Comparison of ENCODE assay signal across 8 cellular contexts in the genomic region with DNA sequence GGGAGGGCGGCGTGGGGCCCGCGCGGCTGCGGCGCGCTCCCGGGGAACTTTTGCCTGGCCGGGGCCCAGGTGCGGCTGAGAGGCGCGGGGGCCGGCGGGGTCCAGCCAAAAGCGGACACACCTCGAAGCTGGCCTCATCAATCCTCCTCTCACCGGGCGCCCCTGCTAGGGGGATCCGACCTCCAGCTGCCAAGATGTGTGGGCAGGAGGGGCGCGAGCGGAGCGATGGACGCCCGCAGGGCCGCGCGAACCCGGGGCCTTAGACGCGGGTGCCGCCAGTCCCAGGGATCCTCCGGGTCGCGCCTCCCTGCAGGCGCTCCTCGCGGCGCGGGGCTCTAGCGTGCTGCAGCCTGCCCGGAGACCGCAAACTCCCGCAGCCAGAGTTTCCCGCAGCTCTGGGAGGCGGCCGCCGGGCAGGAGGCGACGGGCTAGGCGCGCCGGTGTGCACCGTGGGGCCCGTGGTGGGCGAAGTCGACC. TPM values are rescaled to one million over a fixed set of nuclear protein-coding genes. Genes with fewer than 3 reads are reported as not detected.
DNase-seq lines count a peak whose midpoint lies in the region; ATAC-seq, FAIRE-seq and TF ChIP-seq lines count a peak whose summit lies in the region.

No MANE protein-coding gene starts in this region.

- H3K23ac ChIP-seq in H1 (ENCODE audit: insufficient read length), result no peak overlapping the region

- H3K18ac ChIP-seq in H1 (ENCODE audit: extremely low read depth, low read length), result no peak overlapping the region

- H3K79me2 ChIP-seq in OCI-LY7 (ENCODE audit: insufficient read depth, low read depth, low read length) (no peaks in the 10 kb centered on the region), H1 (ENCODE audit: control insufficient read depth in 1 of 2, insufficient read depth in 2 of 2, low read length in 2 of 2) (peaks cover 3 to 38% of the 10 kb centered on the region in 2 experiments; a peak in 3 of 4 replicates)

- CTCF ChIA-PET in OCI-LY7 (lab: Charles Lee; ENCODE audit: unreplicated experiment) (no interaction called here), H1 (lab: Charles Lee; ENCODE audit: partially characterized antibody) (interaction anchor here (0.8 to 1.4 kb wide), 6 partner anchors 9 to 877 kb away, joined by 3 to 5 read pairs (median 3); no protein-coding TSS in a partner anchor)

- H4K5ac ChIP-seq in H1 (ENCODE audit: insufficient read length, low read depth, low read length), result no peak overlapping the region

- H2AFZ ChIP-seq in OCI-LY7 (ENCODE audit: low read length) (no peak overlapping the region), H1 (ENCODE audit: low read length) (no peak overlapping the region)

- no peak overlapping the region; the same call in 1 of the 2 replicates for H4K8ac ChIP-seq in H1 (ENCODE audit: extremely low read depth, insufficient read depth, low read length)

- no peaks in the 10 kb centered on the region for H3K36me3 ChIP-seq in OCI-LY7 (ENCODE audit: insufficient read depth, low read length)
- H3K36me3 ChIP-seq in H1 (ENCODE audit: control insufficient read depth in 2 of 4, insufficient read depth in 4 of 4, low read length in 3 of 4), result no peaks in the 10 kb centered on the region; a peak in 1 of 8 replicates
- H3K36me3 ChIP-seq in prostate gland, result no peaks in the 10 kb centered on the region
- H3K36me3 ChIP-seq in adrenal gland (replicated peaks in 1 of 2), result no peaks in the 10 kb centered on the region

- H3K9me3 ChIP-seq in OCI-LY7 (ENCODE audit: low read length) (no peaks in the 10 kb centered on the region), H1 (ENCODE audit: insufficient read depth in 2 of 2, low read depth in 1 of 2, low read length in 1 of 2) (no peaks in the 10 kb centered on the region; a peak in 1 of 4 replicates), prostate gland (no peaks in the 10 kb centered on the region), adrenal gland (replicated peaks in 1 of 3) (no peaks in the 10 kb centered on the region)

- TF ChIP-seq RAD21 in H1 (IDR thresholded peaks at IDR 0.05 in 1 of 2, conservative IDR thresholded peaks at IDR 0.05 in 1 of 2; ENCODE audit: low read depth in 2 of 2, low read length in 2 of 2), result no peak

- TF ChIP-seq CTCF in GM12875 (IDR thresholded peaks at IDR 0.05; ENCODE audit: borderline replicate concordance, insufficient read depth, low read depth, low read length), result no peak
- TF ChIP-seq CTCF in OCI-LY7 (conservative IDR thresholded peaks at IDR 0.05; ENCODE audit: low read length), result no peak
- TF ChIP-seq CTCF in H1 (IDR thresholded peaks at IDR 0.05; ENCODE audit: control extremely low read depth in 1 of 3, insufficient read depth in 1 of 3, low read depth in 1 of 3, low read length in 3 of 3), result no peak
- no peak for TF ChIP-seq CTCF in prostate gland (IDR thresholded peaks at IDR 0.05)
- no peak for TF ChIP-seq CTCF in adrenal gland (IDR thresholded peaks at IDR 0.05)

- no peak overlapping the region for H3K56ac ChIP-seq in H1 (replicated peaks; ENCODE audit: insufficient read length, low read depth, low read length)

- H3K27ac ChIP-seq in OCI-LY7 (ENCODE audit: low read depth, low read length, poor library complexity, severe bottlenecking) (no peak overlapping the region), H1 (ENCODE audit: low read depth, low read length) (no peak overlapping the region), prostate gland (peak overlapping the region; percentile 75 to 78), adrenal gland (peak overlapping the region in 1 of 5 donors; percentile 64)

- no peak overlapping the region for H2AK5ac ChIP-seq in H1 (ENCODE audit: low read depth, low read length)

- H2BK15ac ChIP-seq in H1 (ENCODE audit: low read length), result no peak overlapping the region

- no peak overlapping the region for H4K91ac ChIP-seq in H1 (replicated peaks; ENCODE audit: insufficient read length, low read length)

- no peak overlapping the region for H3K14ac ChIP-seq in H1 (ENCODE audit: insufficient read length)

- POLR2A ChIA-PET in OCI-LY7 (lab: Charles Lee) (no interaction called here), H1 (lab: Charles Lee; ENCODE audit: partially characterized antibody) (interaction anchor here (0.8 to 2.7 kb wide), 4 partner anchors 9 to 82 kb away, joined by 3 to 16 read pairs (median 3); no protein-coding TSS in a partner anchor)

- H3K27me3 ChIP-seq in H1 (replicated peaks in 1 of 4; ENCODE audit: control insufficient read depth in 3 of 4, extremely low read depth in 1 of 4, insufficient read depth in 3 of 4, low read length in 3 of 4) (peaks cover 0 to 25% (median 17%) of the 10 kb centered on the region in 4 experiments; a peak in 6 of 7 replicates), prostate gland (replicated peaks; ENCODE audit: insufficient read depth) (no peaks in the 10 kb centered on the region), adrenal gland (peaks cover 34% of the 10 kb centered on the region)

- H2BK120ac ChIP-seq in H1 (replicated peaks; ENCODE audit: low read depth, low read length), result no peak overlapping the region

- H3K9me2 ChIP-seq in OCI-LY7 (ENCODE audit: insufficient read depth, low read length), result no peaks in the 10 kb centered on the region

- no peak overlapping the region; a peak in 1 of 7 replicates for H3K9ac ChIP-seq in H1 (replicated peaks in 1 of 4; ENCODE audit: extremely low read depth in 1 of 4, low read depth in 3 of 4, low read length in 3 of 4)

- TF ChIP-seq EP300 in H1 (IDR thresholded peaks at IDR 0.05; ENCODE audit: borderline replicate concordance in 1 of 2, low read depth in 2 of 2, low read length in 2 of 2), result no peak

- intact Hi-C loops in OCI-LY7 (cut with micrococcal nuclease; ENCODE audit: unreplicated experiment) (no loop called here), prostate gland (cut with DNase I) (loop anchor here (5.0 to 10.0 kb wide), 2 partner anchors 91 to 169 kb away; no protein-coding TSS in a partner anchor), adrenal gland (cut with DNase I) (no loop called here)

- peak overlapping the region; percentile 26 for H3K4me3 ChIP-seq in GM12875 (ENCODE audit: low read depth, low read length)
- peak overlapping the region; percentile 65 for H3K4me3 ChIP-seq in OCI-LY7 (ENCODE audit: low read depth, low read length, poor library complexity, severe bottlenecking)
- peak overlapping the region; percentile 47 to 88 (median 64) for H3K4me3 ChIP-seq in H1 (ENCODE audit: extremely low read depth in 1 of 4, insufficient read depth in 2 of 4, low read depth in 3 of 4, low read length in 4 of 4)
- peak overlapping the region; percentile 48 to 50 for H3K4me3 ChIP-seq in prostate gland
- peak overlapping the region in 1 of 4 donors; percentile 56 for H3K4me3 ChIP-seq in adrenal gland

- no peak for FAIRE-seq in H1 (lab: Jason Lieb, UNC)

- H3K23me2 ChIP-seq in H1 (ENCODE audit: low read depth, low read length), result peaks cover 11% of the 10 kb centered on the region

- peaks cover 17% of the 10 kb centered on the region; the same call in 1 of the 2 replicates for H3K79me1 ChIP-seq in H1 (ENCODE audit: low read depth, low read length)

- ATAC-seq in GM18867 (IDR thresholded peaks at IDR 0.05; ENCODE audit: unreplicated experiment) (no peak), HG03439 (IDR thresholded peaks at IDR 0.05; ENCODE audit: unreplicated experiment) (no peak), HG03520 (IDR thresholded peaks at IDR 0.05; ENCODE audit: unreplicated experiment) (no peak)

- WGBS in H1 (ENCODE audit: extremely low coverage in 1 of 2, insufficient coverage in 1 of 2, insufficient read length in 1 of 2, insufficient replicate concordance in 2 of 2, low coverage in 1 of 2, low lambda C conversion rate in 2 of 2, missing lambda C conversion rate in 1 of 2), 2 experiments, result 3% methylated on average over 11 of the region's 58 CpGs; no CpG with 5 or more reads in 1 of the 2 experiments
- 0% methylated on average over 6 of the region's 58 CpGs for WGBS in prostate gland
- WGBS in adrenal gland, 4 donors, result 0 to 1% methylated on average over 56 of the region's 58 CpGs; no CpG with 5 or more reads in 2 of the 4 donors

- DNase-seq in OCI-LY7 (ENCODE audit: low spot score) (no peak), H1 (ENCODE audit: low read depth in 1 of 2, low spot score in 2 of 2) (no peak), prostate gland (ENCODE audit: low spot score) (no peak), adrenal gland (no peak)

- no peak overlapping the region for H3K4ac ChIP-seq in H1 (replicated peaks; ENCODE audit: insufficient read length, low read depth, low read length)

- no TSS peak for BruUV-seq in OCI-LY7 (replicated peaks; lab: Mats Ljungman, UMichigan)

- H4K20me1 ChIP-seq in OCI-LY7 (ENCODE audit: insufficient read depth, low read length) (no peaks in the 10 kb centered on the region), H1 (replicated peaks in 1 of 2; ENCODE audit: control insufficient read depth in 1 of 2, insufficient read depth in 2 of 2, low read length in 2 of 2) (peaks cover 21 to 32% of the 10 kb centered on the region in 2 experiments)

- no peak overlapping the region for H2BK20ac ChIP-seq in H1 (ENCODE audit: low read length)

- H3K4me2 ChIP-seq in OCI-LY7 (ENCODE audit: low read length) (peak overlapping the region; percentile 44), H1 (ENCODE audit: insufficient read depth in 1 of 2, low read depth in 2 of 2, low read length in 2 of 2) (peak overlapping the region; percentile 77 to 98)

- H3K4me1 ChIP-seq in OCI-LY7 (ENCODE audit: insufficient read depth, low read length, poor library complexity, severe bottlenecking), result no peaks in the 10 kb centered on the region
- peaks cover 12 to 45% (median 30%) of the 10 kb centered on the region in 4 experiments for H3K4me1 ChIP-seq in H1 (replicated peaks in 1 of 4; ENCODE audit: control insufficient read depth in 3 of 4, insufficient read depth in 4 of 4, low read length in 3 of 4)
- H3K4me1 ChIP-seq in prostate gland (replicated peaks), result peaks cover 2% of the 10 kb centered on the region
- peaks cover 9 to 10% of the 10 kb centered on the region in 2 donors for H3K4me1 ChIP-seq in adrenal gland (replicated peaks in 1 of 2)

- TF ChIP-seq POLR2A in H1 (IDR thresholded peaks at IDR 0.05; ENCODE audit: control extremely low read depth in 1 of 2, low read depth in 2 of 2, low read length in 2 of 2) (no peak), prostate gland (IDR thresholded peaks at IDR 0.05) (no peak), adrenal gland (IDR thresholded peaks at IDR 0.05) (no peak)

- no peak overlapping the region for H2BK5ac ChIP-seq in H1 (ENCODE audit: low read depth, low read length)

- H2BK12ac ChIP-seq in H1 (ENCODE audit: low read depth, low read length), result no peak overlapping the region

RNA-seq across cellular contexts. Expression of gene IGSF9B, which starts 0.8 kb away (rescaled TPM):
- 0.36 and 0.95 TPM in 2 replicates for total RNA-seq in OCI-LY7 (2014; rRNA removed; shearing (Covaris generic))
- 2.8 and 3.4 TPM in 2 replicates for total RNA-seq in OCI-LY7 (2022)
- 42.3 and 49.2 TPM in 2 replicates for total RNA-seq in H1 (2021; fragmentation: NEBNext Ultra II Directional; extraction: Animal tissue kit (Norgen Biotek cat#: 25700))
- polyA plus RNA-seq in H1 (2011; rRNA removed), result 16.5 and 23.6 TPM in 2 replicates
- polyA plus RNA-seq in H1 (2011; cell fraction: cytosol; rRNA removed), result 15.7 TPM
- 61.7 TPM for polyA plus RNA-seq in H1 (2011; cell fraction: nucleus; rRNA removed)
- 13.6 to 23.1 TPM (median 21.3 TPM) in 4 replicates for polyA plus RNA-seq in H1 (2012, experiment 1 of 2)
- 8.1 TPM for polyA plus RNA-seq in H1 (2012, experiment 2 of 2)
- polyA plus RNA-seq in H1 (2013, experiment 1 of 2), result 15.1 TPM
- 14.1 TPM for polyA plus RNA-seq in H1 (2013, experiment 2 of 2)
- polyA minus RNA-seq in H1 (2011; rRNA and poly(A)+ RNA removed), result 73.6 and 79.6 TPM in 2 replicates
- 29.4 TPM for polyA minus RNA-seq in H1 (2011; cell fraction: cytosol; rRNA and poly(A)+ RNA removed)
- polyA minus RNA-seq in H1 (2011; cell fraction: nucleus; rRNA and poly(A)+ RNA removed), result 44.5 TPM
- 10 to 100 TPM; 10.2 to 35.3 TPM for total RNA-seq in prostate gland
- total RNA-seq in adrenal gland, result 1 to 10 TPM in 4 of 8 donors, under 1 TPM in 4; 0.12 to 5.3 (median 1.2) TPM
- 10 to 100 TPM in 1 of 3 donors, 1 to 10 TPM in 2; 1.8 to 23.4 (median 2.3) TPM for polyA plus RNA-seq in adrenal gland

Comparison
In these comparisons a context has a peak if more than half of its experiments do, and no peak if none do; other contexts are left out.
1. H3K27ac ChIP-seq: peak in prostate gland (2 of 2); none in OCI-LY7 (single experiment) and H1 (single experiment).